20 cellular contexts compared by ENCODE assay signal in genomic region chr3:189941125-189941524, GRCh38.
A peak's percentile ranks its signal among the peaks of the same experiment; 100 is the strongest.
DNase-seq lines count a peak whose midpoint lies in the region; ATAC-seq, FAIRE-seq and TF ChIP-seq lines count a peak whose summit lies in the region.
"Had no signal": no experiment of that assay in that cellular context is flagged by ENCODE, and none has a peak within 500 bp of the region (broad histone marks: within the 10 kb centered on the region; RNA-seq: fewer than 3 reads in every experiment).

No MANE protein-coding gene starts in this region.

- H3K79me2 ChIP-seq in PC-3 (ENCODE audit: low read length), result no peaks in the 10 kb centered on the region
- no peaks in the 10 kb centered on the region for H3K79me2 ChIP-seq in osteoblast (ENCODE audit: insufficient read depth, low read length)

- peak overlapping the region; percentile 43 for H3K27ac ChIP-seq in PC-3 (ENCODE audit: low read length)
- peak overlapping the region; percentile 24 for H3K27ac ChIP-seq in duodenal mucosa (ENCODE audit: low read depth, low read length)
- peak overlapping the region; percentile 44 for H3K27ac ChIP-seq in osteoblast (ENCODE audit: low read depth, low read length)
- no peak overlapping the region for H3K27ac ChIP-seq in thyroid gland
- H3K27ac ChIP-seq: adrenal gland, spleen, tibial nerve had no signal

- FAIRE-seq in H54 (lab: Jason Lieb, UNC), result peak; percentile 53
- FAIRE-seq: frontal cortex, K562 had no signal

- TF ChIP-seq POLR2A in H54 (IDR thresholded peaks at IDR 0.05; ENCODE audit: low read depth, low read length) (no peak), thyroid gland (IDR thresholded peaks at IDR 0.05) (no peak)

- H3K27me3 ChIP-seq in PC-3 (ENCODE audit: low read length) (no peaks in the 10 kb centered on the region), duodenal mucosa (ENCODE audit: control insufficient read depth in 1 of 2, insufficient read depth in 2 of 2, low read length in 2 of 2) (no peaks in the 10 kb centered on the region), osteoblast (ENCODE audit: insufficient read depth, low read length) (no peaks in the 10 kb centered on the region), thyroid gland (no peaks in the 10 kb centered on the region)
- H3K27me3 ChIP-seq: adrenal gland, spleen, tibial nerve had no signal

- intact Hi-C loops in PC-3 (cut with micrococcal nuclease), result loop anchor here (10.0 kb wide), 2 partner anchors 796 to 966 kb away; no protein-coding TSS in a partner anchor
- intact Hi-C loops in thyroid gland (cut with DNase I), result no loop called here
- intact Hi-C loops in Right ventricle myocardium inferior (cut with DNase I), result no loop called here
- intact Hi-C loops in posterior vena cava (cut with DNase I), result no loop called here

- no TSS peak for BruUV-seq in PC-3 (replicated peaks; lab: Mats Ljungman, UMichigan)

- H3K4me2 ChIP-seq in PC-3 (ENCODE audit: low read length) (peak overlapping the region; percentile 15; the same call in 1 of the 2 replicates), osteoblast (ENCODE audit: insufficient read depth, low read length) (no peak overlapping the region)

- no peak overlapping the region for H3K9ac ChIP-seq in PC-3 (ENCODE audit: low read length)
- no peak overlapping the region for H3K9ac ChIP-seq in duodenal mucosa (ENCODE audit: low read depth in 1 of 2, low read length in 2 of 2)

- H3K36me3 ChIP-seq in PC-3 (ENCODE audit: low read depth, low read length), result no peaks in the 10 kb centered on the region
- no peaks in the 10 kb centered on the region for H3K36me3 ChIP-seq in duodenal mucosa (ENCODE audit: control insufficient read depth in 1 of 2, insufficient read depth in 2 of 2, low read length in 2 of 2)
- no peaks in the 10 kb centered on the region for H3K36me3 ChIP-seq in osteoblast (ENCODE audit: insufficient read depth, low read length)
- no peaks in the 10 kb centered on the region for H3K36me3 ChIP-seq in thyroid gland
- H3K36me3 ChIP-seq: adrenal gland, spleen, tibial nerve had no signal

- H3K9me3 ChIP-seq in PC-3 (ENCODE audit: low read length) (no peaks in the 10 kb centered on the region), duodenal mucosa (ENCODE audit: control insufficient read depth in 1 of 2, low read length in 2 of 2) (no peaks in the 10 kb centered on the region), osteoblast (ENCODE audit: low read depth, low read length) (no peaks in the 10 kb centered on the region), thyroid gland (no peaks in the 10 kb centered on the region)
- H3K9me3 ChIP-seq: adrenal gland, spleen, tibial nerve had no signal

- CTCF ChIA-PET in PC-3 (lab: Charles Lee), result no interaction called here

- H3F3A ChIP-seq in PC-3 (ENCODE audit: low read length, unreplicated experiment), result no peaks in the 10 kb centered on the region

- POLR2A ChIA-PET in PC-3 (lab: Charles Lee; ENCODE audit: unreplicated experiment), result no interaction called here

- H3K4me1 ChIP-seq in PC-3 (ENCODE audit: insufficient read depth, low read length), result peaks cover 61% of the 10 kb centered on the region
- H3K4me1 ChIP-seq in duodenal mucosa (ENCODE audit: control insufficient read depth in 1 of 2, insufficient read depth in 2 of 2, low read length in 2 of 2), result peaks cover 15 to 20% of the 10 kb centered on the region in 2 donors
- H3K4me1 ChIP-seq in osteoblast (ENCODE audit: insufficient read depth, low read length), result peaks cover 25% of the 10 kb centered on the region
- no peaks in the 10 kb centered on the region for H3K4me1 ChIP-seq in thyroid gland
- H3K4me1 ChIP-seq: adrenal gland, spleen, tibial nerve had no signal

- no peak for TF ChIP-seq CTCF in PC-3 (conservative IDR thresholded peaks at IDR 0.05; ENCODE audit: low read depth, low read length)
- TF ChIP-seq CTCF in osteoblast (IDR thresholded peaks at IDR 0.05; ENCODE audit: extremely low read depth, low read depth, low read length), result no peak
- TF ChIP-seq CTCF in thyroid gland (IDR thresholded peaks at IDR 0.05), result no peak

- ATAC-seq in PC-3 (no peak), Right ventricle myocardium inferior (no peak)
- ATAC-seq: K562, left ventricle myocardium superior, T-helper 17 cell had no signal

- peak overlapping the region; percentile 39 for H2AFZ ChIP-seq in PC-3 (ENCODE audit: low read length)
- H2AFZ ChIP-seq in osteoblast (ENCODE audit: low read length), result peak overlapping the region; percentile 70

- H3K9me2 ChIP-seq in PC-3 (replicated peaks; ENCODE audit: low read length), result no peaks in the 10 kb centered on the region

- DNase-seq in H54 (ENCODE audit: insufficient read length, low spot score) (no peak), PC-3 (no peak), osteoblast (ENCODE audit: insufficient read length, low spot score, missing footprints) (no peak), hippocampal formation (lab: John Stamatoyannopoulos, UW) (no peak), thyroid gland (no peak), Right ventricle myocardium inferior (ENCODE audit: missing footprints) (no peak), posterior vena cava (ENCODE audit: low spot score) (no peak)
- DNase-seq: activated B cell treated with CpG ODN at 0.5 μM for 24 hours; adrenal gland; left ventricle myocardium superior; NCI-H2171; NK-92 treated with Interleukin-12 subunit alpha and Interleukin-12 subunit beta, amount 100 ng/mL, for 24 hours; posterior cingulate gyrus; Right ventricle myocardium superior; spleen; T-helper 17 cell had no signal

- 78 to 93% methylated on average over 5 of the region's 5 CpGs for WGBS in thyroid gland, 2 donors

- H3K4me3 ChIP-seq in PC-3 (ENCODE audit: low read length) (no peak overlapping the region), duodenal mucosa (ENCODE audit: low read depth in 1 of 2, low read length in 2 of 2) (no peak overlapping the region), osteoblast (ENCODE audit: insufficient read depth, low read length) (no peak overlapping the region), thyroid gland (replicated peaks in 1 of 3) (no peak overlapping the region)
- H3K4me3 ChIP-seq: adrenal gland, K562, spleen, tibial nerve had no signal

- no peaks in the 10 kb centered on the region for H4K20me1 ChIP-seq in PC-3 (ENCODE audit: low read length)
- H4K20me1 ChIP-seq in osteoblast (ENCODE audit: insufficient read depth, low read length), result no peaks in the 10 kb centered on the region

Comparison
In these comparisons a context has a peak if more than half of its experiments do, and no peak if none do; other contexts are left out.
1. H3K27ac ChIP-seq: peak in PC-3 (single experiment), duodenal mucosa (single experiment) and osteoblast (single experiment); none in thyroid gland (0 of 3).